1 cellular context compared by ENCODE assay signal in the genomic region with DNA sequence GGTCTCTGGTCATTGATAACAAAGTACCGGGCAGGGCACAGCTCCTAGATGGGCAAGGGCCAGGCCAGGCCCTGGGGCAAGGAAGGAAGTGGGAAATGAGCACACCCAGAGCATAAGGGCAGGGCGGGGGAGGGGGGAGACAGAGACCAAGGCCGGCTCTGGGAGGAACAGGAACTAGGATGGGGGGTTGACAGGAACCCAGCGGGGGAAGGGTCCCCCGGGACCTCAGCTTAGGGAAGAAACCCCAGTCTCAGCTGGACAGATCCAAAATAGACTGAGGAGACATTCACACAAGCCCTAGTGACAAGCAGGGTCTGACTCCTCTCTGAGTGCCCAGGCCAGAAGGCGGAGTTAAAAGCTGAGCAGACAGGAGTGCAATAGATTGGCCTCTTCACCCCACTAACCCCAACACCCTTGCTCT.
TF ChIP-seq lines count a peak whose summit lies in the region.

No MANE protein-coding gene starts in this region.

TF ChIP-seq in GM12878, 131 proteins besides CTCF, POLR2A, EP300 and RAD21:
- TF ChIP-seq IKZF1 (conservative IDR thresholded peaks at IDR 0.05): peak; percentile 63
- peak; percentile 79 for TF ChIP-seq MEF2B (IDR thresholded peaks at IDR 0.05; ENCODE audit: partially characterized antibody, poor library complexity, severe bottlenecking)
- peak; percentile 36; the same call in 1 of the 2 replicates for TF ChIP-seq CHD2 (IDR thresholded peaks at IDR 0.05; ENCODE audit: borderline replicate concordance, low read depth, low read length)
- no peak for TF ChIP-seq PAX5 (IDR thresholded peaks at IDR 0.05; ENCODE audit: borderline replicate concordance, low read depth, low read length)
- peak; percentile 64 for TF ChIP-seq SPI1 (IDR thresholded peaks at IDR 0.05; ENCODE audit: borderline replicate concordance, insufficient read depth, low read depth, low read length)
- TF ChIP-seq, protein P1, sequence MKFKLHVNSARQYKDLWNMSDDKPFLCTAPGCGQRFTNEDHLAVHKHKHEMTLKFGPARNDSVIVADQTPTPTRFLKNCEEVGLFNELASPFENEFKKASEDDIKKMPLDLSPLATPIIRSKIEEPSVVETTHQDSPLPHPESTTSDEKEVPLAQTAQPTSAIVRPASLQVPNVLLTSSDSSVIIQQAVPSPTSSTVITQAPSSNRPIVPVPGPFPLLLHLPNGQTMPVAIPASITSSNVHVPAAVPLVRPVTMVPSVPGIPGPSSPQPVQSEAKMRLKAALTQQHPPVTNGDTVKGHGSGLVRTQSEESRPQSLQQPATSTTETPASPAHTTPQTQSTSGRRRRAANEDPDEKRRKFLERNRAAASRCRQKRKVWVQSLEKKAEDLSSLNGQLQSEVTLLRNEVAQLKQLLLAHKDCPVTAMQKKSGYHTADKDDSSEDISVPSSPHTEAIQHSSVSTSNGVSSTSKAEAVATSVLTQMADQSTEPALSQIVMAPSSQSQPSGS (IDR thresholded peaks at IDR 0.05; ENCODE audit: low read length): no peak
- TF ChIP-seq, protein P2, sequence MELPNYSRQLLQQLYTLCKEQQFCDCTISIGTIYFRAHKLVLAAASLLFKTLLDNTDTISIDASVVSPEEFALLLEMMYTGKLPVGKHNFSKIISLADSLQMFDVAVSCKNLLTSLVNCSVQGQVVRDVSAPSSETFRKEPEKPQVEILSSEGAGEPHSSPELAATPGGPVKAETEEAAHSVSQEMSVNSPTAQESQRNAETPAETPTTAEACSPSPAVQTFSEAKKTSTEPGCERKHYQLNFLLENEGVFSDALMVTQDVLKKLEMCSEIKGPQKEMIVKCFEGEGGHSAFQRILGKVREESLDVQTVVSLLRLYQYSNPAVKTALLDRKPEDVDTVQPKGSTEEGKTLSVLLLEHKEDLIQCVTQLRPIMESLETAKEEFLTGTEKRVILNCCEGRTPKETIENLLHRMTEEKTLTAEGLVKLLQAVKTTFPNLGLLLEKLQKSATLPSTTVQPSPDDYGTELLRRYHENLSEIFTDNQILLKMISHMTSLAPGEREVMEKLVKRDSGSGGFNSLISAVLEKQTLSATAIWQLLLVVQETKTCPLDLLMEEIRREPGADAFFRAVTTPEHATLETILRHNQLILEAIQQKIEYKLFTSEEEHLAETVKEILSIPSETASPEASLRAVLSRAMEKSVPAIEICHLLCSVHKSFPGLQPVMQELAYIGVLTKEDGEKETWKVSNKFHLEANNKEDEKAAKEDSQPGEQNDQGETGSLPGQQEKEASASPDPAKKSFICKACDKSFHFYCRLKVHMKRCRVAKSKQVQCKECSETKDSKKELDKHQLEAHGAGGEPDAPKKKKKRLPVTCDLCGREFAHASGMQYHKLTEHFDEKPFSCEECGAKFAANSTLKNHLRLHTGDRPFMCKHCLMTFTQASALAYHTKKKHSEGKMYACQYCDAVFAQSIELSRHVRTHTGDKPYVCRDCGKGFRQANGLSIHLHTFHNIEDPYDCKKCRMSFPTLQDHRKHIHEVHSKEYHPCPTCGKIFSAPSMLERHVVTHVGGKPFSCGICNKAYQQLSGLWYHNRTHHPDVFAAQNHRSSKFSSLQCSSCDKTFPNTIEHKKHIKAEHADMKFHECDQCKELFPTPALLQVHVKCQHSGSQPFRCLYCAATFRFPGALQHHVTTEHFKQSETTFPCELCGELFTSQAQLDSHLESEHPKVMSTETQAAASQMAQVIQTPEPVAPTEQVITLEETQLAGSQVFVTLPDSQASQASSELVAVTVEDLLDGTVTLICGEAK (IDR thresholded peaks at IDR 0.05; ENCODE audit: borderline replicate concordance): peak; percentile 7; the same call in 1 of the 2 replicates
- TF ChIP-seq IKZF2 (IDR thresholded peaks at IDR 0.05): peak in 1 of 2 experiments; percentile 46; a peak in 1 of 4 replicates
TF ChIP-seq in GM12878: peak in this region for 6.
